In the genomic region with DNA sequence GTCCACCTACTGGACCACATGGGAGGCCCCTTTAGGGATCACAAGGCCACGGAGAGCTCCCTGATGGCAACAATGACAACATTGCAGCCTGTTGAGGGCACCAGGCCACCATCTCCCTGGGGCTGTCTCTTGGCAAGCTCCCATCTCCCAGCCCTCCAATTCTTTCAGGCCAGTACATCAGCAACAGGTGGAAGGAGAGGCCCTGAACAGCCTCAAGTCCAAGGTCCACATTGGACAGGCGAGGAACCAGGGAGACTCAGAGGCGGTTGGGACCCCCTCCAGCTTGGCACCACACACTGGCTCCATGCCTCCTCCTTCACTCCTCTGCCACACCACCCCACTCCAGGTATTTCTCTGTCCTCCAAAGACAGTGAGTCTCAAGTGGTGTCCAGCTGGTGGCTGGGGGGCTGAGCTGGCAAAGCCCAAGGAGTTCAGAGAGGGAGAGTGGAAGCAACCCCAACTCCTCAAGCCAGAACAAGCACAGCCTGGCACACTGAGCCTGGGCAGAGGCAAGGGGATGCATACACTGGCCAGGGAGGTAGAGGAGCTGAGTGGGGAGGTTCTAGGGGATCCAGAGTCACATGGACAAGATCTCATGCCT, we compare ENCODE assay signal across 14 cellular contexts. TPM values are rescaled to one million over a fixed set of nuclear protein-coding genes. Genes with fewer than 3 reads are reported as not detected.
DNase-seq lines count a peak whose midpoint lies in the region; ATAC-seq, FAIRE-seq and TF ChIP-seq lines count a peak whose summit lies in the region.
"Had no signal": no experiment of that assay in that cellular context is flagged by ENCODE, and none has a peak within 500 bp of the region (broad histone marks: within the 10 kb centered on the region; RNA-seq: fewer than 3 reads in every experiment).

No MANE protein-coding gene starts in this region.

- no peak for ATAC-seq in CD4-positive, alpha-beta T cell (ENCODE audit: poor library complexity)

- no peaks in the 10 kb centered on the region for H3K9me3 Mint-ChIP-seq in CD4-positive, alpha-beta T cell

- no peak overlapping the region for H3K14ac ChIP-seq in H1 (ENCODE audit: insufficient read length)

- H3K27me3 Mint-ChIP-seq in CD4-positive, alpha-beta T cell, result no peaks in the 10 kb centered on the region

- peak overlapping the region; percentile 6; the same call in 1 of the 2 replicates for H2BK5ac ChIP-seq in H1 (ENCODE audit: low read depth, low read length)

- no peaks in the 10 kb centered on the region; the same call in 1 of the 2 replicates for H3K23me2 ChIP-seq in H1 (ENCODE audit: low read depth, low read length)

- H3K27me3 ChIP-seq in CD4-positive, alpha-beta T cell (ENCODE audit: control insufficient read depth, insufficient read depth, low read length), result no peaks in the 10 kb centered on the region
- H3K27me3 ChIP-seq in Loucy (ENCODE audit: insufficient read depth, low read length, poor library complexity, severe bottlenecking) (no peaks in the 10 kb centered on the region), H1 (replicated peaks in 1 of 4; ENCODE audit: control insufficient read depth in 3 of 4, extremely low read depth in 1 of 4, insufficient read depth in 3 of 4, low read length in 3 of 4) (no peaks in the 10 kb centered on the region)
- H3K27me3 ChIP-seq: BE2C, testis had no signal

- H2BK15ac ChIP-seq in H1 (ENCODE audit: low read length), result peak overlapping the region; percentile 55; the same call in 1 of the 2 replicates

- H2BK12ac ChIP-seq in H1 (ENCODE audit: low read depth, low read length), result peak overlapping the region; percentile 72; the same call in 1 of the 2 replicates

- peak overlapping the region; percentile 81 for H4K91ac ChIP-seq in H1 (replicated peaks; ENCODE audit: insufficient read length, low read length)

- H3K9ac ChIP-seq in Loucy (ENCODE audit: low read depth, low read length, poor library complexity, severe bottlenecking) (peak overlapping the region; percentile 99), H1 (replicated peaks in 1 of 4; ENCODE audit: extremely low read depth in 1 of 4, low read depth in 3 of 4, low read length in 3 of 4) (no peak overlapping the region)

- TF ChIP-seq EP300 in H1 (IDR thresholded peaks at IDR 0.05; ENCODE audit: borderline replicate concordance in 1 of 2, low read depth in 2 of 2, low read length in 2 of 2), result no peak

- peak overlapping the region; percentile 91 for H3K27ac Mint-ChIP-seq in CD4-positive, alpha-beta T cell

- peak overlapping the region; percentile 87; the same call in 1 of the 2 replicates for H2BK20ac ChIP-seq in H1 (ENCODE audit: low read length)

- H3K4me3 ChIP-seq in Loucy (ENCODE audit: low read length, poor library complexity, severe bottlenecking), result no peak overlapping the region
- no peak overlapping the region for H3K4me3 ChIP-seq in H1 (ENCODE audit: extremely low read depth in 1 of 4, insufficient read depth in 2 of 4, low read depth in 3 of 4, low read length in 4 of 4)
- H3K4me3 ChIP-seq: testis had no signal

- H3K79me1 ChIP-seq in H1 (ENCODE audit: low read depth, low read length), result no peaks in the 10 kb centered on the region

- H3K36me3 ChIP-seq in Loucy (ENCODE audit: insufficient read depth, low read length) (no peaks in the 10 kb centered on the region), H1 (ENCODE audit: control insufficient read depth in 2 of 4, insufficient read depth in 4 of 4, low read length in 3 of 4) (no peaks in the 10 kb centered on the region)
- H3K36me3 ChIP-seq: BE2C had no signal

- POLR2A ChIA-PET in CD4-positive, alpha-beta T cell (lab: Charles Lee), result interaction anchor here (0.8 to 6.2 kb wide), 5 partner anchors 14 to 352 kb away, joined by 3 to 96 read pairs (median 27); a partner anchor contains a TSS
- POLR2A ChIA-PET in H1 (lab: Charles Lee; ENCODE audit: partially characterized antibody), result interaction anchor here (0.6 to 6.9 kb wide), 12 partner anchors 10 to 996 kb away, joined by 3 to 93 read pairs (median 4); a partner anchor contains a TSS

- 0 out of 2 replicates have a peak, but pooled peaks cover 2% of the 10 kb centered on the region for H3F3A ChIP-seq in Loucy (ENCODE audit: low read depth)

- peak overlapping the region; percentile 88 for H3K4me2 ChIP-seq in Loucy (ENCODE audit: low read depth, low read length, poor library complexity, severe bottlenecking)
- H3K4me2 ChIP-seq in H1 (ENCODE audit: insufficient read depth in 1 of 2, low read depth in 2 of 2, low read length in 2 of 2), result no peak overlapping the region

- H3K27ac ChIP-seq in CD4-positive, alpha-beta T cell (ENCODE audit: low read depth, low read length), result peak overlapping the region; percentile 55
- no peak overlapping the region for H3K27ac ChIP-seq in H1 (ENCODE audit: low read depth, low read length)

- H4K8ac ChIP-seq in H1 (ENCODE audit: extremely low read depth, insufficient read depth, low read length), result no peak overlapping the region

- no peak overlapping the region for H4K5ac ChIP-seq in H1 (ENCODE audit: insufficient read length, low read depth, low read length)

- TF ChIP-seq CTCF in CD4-positive, alpha-beta T cell (IDR thresholded peaks at IDR 0.05), result no peak
- TF ChIP-seq CTCF in Loucy (conservative IDR thresholded peaks at IDR 0.05; ENCODE audit: low read length), result no peak
- no peak for TF ChIP-seq CTCF in H1 (IDR thresholded peaks at IDR 0.05; ENCODE audit: control extremely low read depth in 1 of 3, insufficient read depth in 1 of 3, low read depth in 1 of 3, low read length in 3 of 3)

- peaks cover 50% of the 10 kb centered on the region for H3K79me2 ChIP-seq in Loucy (ENCODE audit: insufficient read depth, low read length)
- H3K79me2 ChIP-seq in H1 (ENCODE audit: control insufficient read depth in 1 of 2, insufficient read depth in 2 of 2, low read length in 2 of 2), result no peaks in the 10 kb centered on the region

- no peak overlapping the region; the same call in 1 of the 2 replicates for H3K18ac ChIP-seq in H1 (ENCODE audit: extremely low read depth, low read length)

- H3K4ac ChIP-seq in H1 (replicated peaks; ENCODE audit: insufficient read length, low read depth, low read length), result no peak overlapping the region

- peaks cover 56% of the 10 kb centered on the region for H3K4me1 Mint-ChIP-seq in CD4-positive, alpha-beta T cell (ENCODE audit: low read depth)

- H3K9me2 ChIP-seq in Loucy (replicated peaks; ENCODE audit: low read depth, low read length), result no peaks in the 10 kb centered on the region

- no peak overlapping the region for H2AFZ ChIP-seq in Loucy (ENCODE audit: low read length)
- H2AFZ ChIP-seq in H1 (ENCODE audit: low read length), result no peak overlapping the region

- intact Hi-C loops in CD4-positive, alpha-beta T cell (cut with DNase I, micrococcal nuclease), result no loop called here

- peak overlapping the region; percentile 71; the same call in 1 of the 2 replicates for H2AK5ac ChIP-seq in H1 (ENCODE audit: low read depth, low read length)

- no peak overlapping the region for H3K23ac ChIP-seq in H1 (ENCODE audit: insufficient read length)

- no peak overlapping the region for H2BK120ac ChIP-seq in H1 (replicated peaks; ENCODE audit: low read depth, low read length)

- peaks cover 40% of the 10 kb centered on the region for H3K36me3 Mint-ChIP-seq in CD4-positive, alpha-beta T cell (ENCODE audit: low read depth)

- peak overlapping the region; percentile 89 for H3K4me3 Mint-ChIP-seq in CD4-positive, alpha-beta T cell

- no peak overlapping the region for H3K56ac ChIP-seq in H1 (replicated peaks; ENCODE audit: insufficient read length, low read depth, low read length)

- H3K9me3 ChIP-seq in CD4-positive, alpha-beta T cell (ENCODE audit: control insufficient read depth, low read length), result no peaks in the 10 kb centered on the region
- no peaks in the 10 kb centered on the region for H3K9me3 ChIP-seq in Loucy (ENCODE audit: insufficient read depth, low read depth, low read length)
- H3K9me3 ChIP-seq in H1 (ENCODE audit: insufficient read depth in 2 of 2, low read depth in 1 of 2, low read length in 1 of 2), result no peaks in the 10 kb centered on the region
- H3K9me3 ChIP-seq: BE2C, testis had no signal

- no peak for DNase-seq in CD4-positive, alpha-beta T cell
- no peak for DNase-seq in H1 (ENCODE audit: low read depth in 1 of 2, low spot score in 2 of 2)
- no peak for DNase-seq in RKO (ENCODE audit: low spot score)
- DNase-seq in effector CD4-positive, alpha-beta T cell, result no peak
- no peak for DNase-seq in NCI-H510A (lab: John Stamatoyannopoulos, UW)
- DNase-seq: BE2C, EL, Kasumi-1, NCI-H187, testis had no signal

- H3K4me1 ChIP-seq in Loucy (ENCODE audit: insufficient read depth, low read length, poor library complexity, severe bottlenecking) (peaks cover 54% of the 10 kb centered on the region), H1 (replicated peaks in 1 of 4; ENCODE audit: control insufficient read depth in 3 of 4, insufficient read depth in 4 of 4, low read length in 3 of 4) (peaks cover 3 to 22% (median 18%) of the 10 kb centered on the region in 4 experiments)
- H3K4me1 ChIP-seq: BE2C had no signal

- peaks cover 27% of the 10 kb centered on the region for H4K20me1 ChIP-seq in Loucy (ENCODE audit: insufficient read depth, low read length, poor library complexity, severe bottlenecking)
- no peaks in the 10 kb centered on the region for H4K20me1 ChIP-seq in H1 (replicated peaks in 1 of 2; ENCODE audit: control insufficient read depth in 1 of 2, insufficient read depth in 2 of 2, low read length in 2 of 2)

- CTCF ChIA-PET in CD4-positive, alpha-beta T cell (lab: Charles Lee), result interaction anchor here (1.5 kb wide), 1 partner anchor 15 kb away, joined by 7 read pairs; no protein-coding TSS in a partner anchor
- CTCF ChIA-PET in H1 (lab: Charles Lee; ENCODE audit: partially characterized antibody), result interaction anchor here (1.7 to 6.0 kb wide), 6 partner anchors 8 to 55 kb away, joined by 4 to 82 read pairs (median 16); a partner anchor contains a TSS

- 80% methylated on average over 3 of the region's 3 CpGs; no CpG with 5 or more reads in 1 of the 2 experiments for WGBS in H1 (ENCODE audit: extremely low coverage in 1 of 2, insufficient coverage in 1 of 2, insufficient read length in 1 of 2, insufficient replicate concordance in 2 of 2, low coverage in 1 of 2, low lambda C conversion rate in 2 of 2, missing lambda C conversion rate in 1 of 2), 2 experiments

- TF ChIP-seq RAD21 in H1 (IDR thresholded peaks at IDR 0.05 in 1 of 2, conservative IDR thresholded peaks at IDR 0.05 in 1 of 2; ENCODE audit: low read depth in 2 of 2, low read length in 2 of 2), result no peak

- TF ChIP-seq POLR2A in H1 (IDR thresholded peaks at IDR 0.05; ENCODE audit: control extremely low read depth in 1 of 2, low read depth in 2 of 2, low read length in 2 of 2), result no peak

- no peak for FAIRE-seq in H1 (lab: Jason Lieb, UNC)
- FAIRE-seq: astrocyte had no signal

RNA-seq across cellular contexts. Expression of a gene that starts 1.3 kb away (rescaled TPM):
- 100 to 1,000 TPM; 565 to 575 TPM for total RNA-seq in CD4-positive, alpha-beta T cell
- 45.1 and 49.2 TPM in 2 replicates for total RNA-seq in H1 (2021; fragmentation: NEBNext Ultra II Directional; extraction: Animal tissue kit (Norgen Biotek cat#: 25700))
- polyA plus RNA-seq in H1 (2011; rRNA removed), result 11.9 and 18.0 TPM in 2 replicates
- 21.2 TPM for polyA plus RNA-seq in H1 (2011; cell fraction: cytosol; rRNA removed)
- 48.4 TPM for polyA plus RNA-seq in H1 (2011; cell fraction: nucleus; rRNA removed)
- polyA plus RNA-seq in H1 (2012, experiment 1 of 2), result 17.1 to 31.0 TPM (median 26.1 TPM) in 4 replicates
- polyA plus RNA-seq in H1 (2012, experiment 2 of 2), result 15.8 TPM
- polyA plus RNA-seq in H1 (2013, experiment 1 of 2), result 41.6 TPM
- 42.2 TPM for polyA plus RNA-seq in H1 (2013, experiment 2 of 2)
- polyA minus RNA-seq in H1 (2011; rRNA and poly(A)+ RNA removed), result 9.9 and 20.3 TPM in 2 replicates
- polyA minus RNA-seq in H1 (2011; cell fraction: cytosol; rRNA and poly(A)+ RNA removed), result 11.6 TPM
- polyA minus RNA-seq in H1 (2011; cell fraction: nucleus; rRNA and poly(A)+ RNA removed), result 10.8 TPM

RNA-seq across cellular contexts. Expression of a gene that starts 5.9 kb away (rescaled TPM):
- total RNA-seq in CD4-positive, alpha-beta T cell, result 10 to 100 TPM; 29.0 to 30.8 TPM
- 46.8 and 55.4 TPM in 2 replicates for total RNA-seq in H1 (2021; fragmentation: NEBNext Ultra II Directional; extraction: Animal tissue kit (Norgen Biotek cat#: 25700))
- 29.6 and 39.9 TPM in 2 replicates for polyA plus RNA-seq in H1 (2011; rRNA removed)
- polyA plus RNA-seq in H1 (2011; cell fraction: cytosol; rRNA removed), result 25.8 TPM
- polyA plus RNA-seq in H1 (2011; cell fraction: nucleus; rRNA removed), result 261 TPM
- 32.3 to 49.5 TPM (median 46.3 TPM) in 4 replicates for polyA plus RNA-seq in H1 (2012, experiment 1 of 2)
- polyA plus RNA-seq in H1 (2012, experiment 2 of 2), result 25.9 TPM
- 18.6 TPM for polyA plus RNA-seq in H1 (2013, experiment 1 of 2)
- 19.7 TPM for polyA plus RNA-seq in H1 (2013, experiment 2 of 2)
- 32.3 and 33.5 TPM in 2 replicates for polyA minus RNA-seq in H1 (2011; rRNA and poly(A)+ RNA removed)
- polyA minus RNA-seq in H1 (2011; cell fraction: cytosol; rRNA and poly(A)+ RNA removed), result 21.3 TPM
- 76.2 TPM for polyA minus RNA-seq in H1 (2011; cell fraction: nucleus; rRNA and poly(A)+ RNA removed)

RNA-seq across cellular contexts. Expression of a gene that starts 16.9 kb away (rescaled TPM):
- 1 to 10 TPM; 1.3 to 1.6 TPM for total RNA-seq in CD4-positive, alpha-beta T cell
- total RNA-seq in H1 (2021; fragmentation: NEBNext Ultra II Directional; extraction: Animal tissue kit (Norgen Biotek cat#: 25700)), result 8.7 and 9.2 TPM in 2 replicates
- 8.6 and 11.7 TPM in 2 replicates for polyA plus RNA-seq in H1 (2011; rRNA removed)
- polyA plus RNA-seq in H1 (2011; cell fraction: cytosol; rRNA removed), result 8.3 TPM
- polyA plus RNA-seq in H1 (2011; cell fraction: nucleus; rRNA removed), result 7.2 TPM
- 8.6 to 9.4 TPM (median 9.2 TPM) in 4 replicates for polyA plus RNA-seq in H1 (2012, experiment 1 of 2)
- polyA plus RNA-seq in H1 (2012, experiment 2 of 2), result 11.2 TPM
- 4.6 TPM for polyA plus RNA-seq in H1 (2013, experiment 1 of 2)
- polyA plus RNA-seq in H1 (2013, experiment 2 of 2), result 4.5 TPM
- 6.0 and 7.7 TPM in 2 replicates for polyA minus RNA-seq in H1 (2011; rRNA and poly(A)+ RNA removed)
- 3.0 TPM for polyA minus RNA-seq in H1 (2011; cell fraction: cytosol; rRNA and poly(A)+ RNA removed)
- polyA minus RNA-seq in H1 (2011; cell fraction: nucleus; rRNA and poly(A)+ RNA removed), result 5.4 TPM

RNA-seq across cellular contexts. Expression of a gene that starts 19.9 kb away (rescaled TPM):
- total RNA-seq in CD4-positive, alpha-beta T cell, result 100 to 1,000 TPM; 122 to 140 TPM
- total RNA-seq in H1 (2021; fragmentation: NEBNext Ultra II Directional; extraction: Animal tissue kit (Norgen Biotek cat#: 25700)), result 67.0 and 74.8 TPM in 2 replicates
- polyA plus RNA-seq in H1 (2011; rRNA removed), result 152 and 203 TPM in 2 replicates
- polyA plus RNA-seq in H1 (2011; cell fraction: cytosol; rRNA removed), result 79.1 TPM
- 153 TPM for polyA plus RNA-seq in H1 (2011; cell fraction: nucleus; rRNA removed)
- polyA plus RNA-seq in H1 (2012, experiment 1 of 2), result 73.9 to 93.2 TPM (median 88.0 TPM) in 4 replicates
- 103 TPM for polyA plus RNA-seq in H1 (2012, experiment 2 of 2)
- 63.1 TPM for polyA plus RNA-seq in H1 (2013, experiment 1 of 2)
- 58.9 TPM for polyA plus RNA-seq in H1 (2013, experiment 2 of 2)
- 43.0 and 79.6 TPM in 2 replicates for polyA minus RNA-seq in H1 (2011; rRNA and poly(A)+ RNA removed)
- 44.0 TPM for polyA minus RNA-seq in H1 (2011; cell fraction: cytosol; rRNA and poly(A)+ RNA removed)
- polyA minus RNA-seq in H1 (2011; cell fraction: nucleus; rRNA and poly(A)+ RNA removed), result 47.7 TPM

RNA-seq across cellular contexts. Expression of a gene that starts 19.9 kb away (rescaled TPM):
- total RNA-seq in CD4-positive, alpha-beta T cell, result not detected
- 0.38 TPM in 1 of 2 replicates, not detected in the other for total RNA-seq in H1 (2021; fragmentation: NEBNext Ultra II Directional; extraction: Animal tissue kit (Norgen Biotek cat#: 25700))
- not detected in 2 replicates for polyA plus RNA-seq in H1 (2011; rRNA removed)
- not detected for polyA plus RNA-seq in H1 (2011; cell fraction: cytosol; rRNA removed)
- polyA plus RNA-seq in H1 (2011; cell fraction: nucleus; rRNA removed), result not detected
- not detected in 4 replicates for polyA plus RNA-seq in H1 (2012, experiment 1 of 2)
- not detected for polyA plus RNA-seq in H1 (2012, experiment 2 of 2)
- polyA plus RNA-seq in H1 (2013, experiment 1 of 2), result not detected
- not detected for polyA plus RNA-seq in H1 (2013, experiment 2 of 2)
- not detected in 2 replicates for polyA minus RNA-seq in H1 (2011; rRNA and poly(A)+ RNA removed)
- polyA minus RNA-seq in H1 (2011; cell fraction: cytosol; rRNA and poly(A)+ RNA removed), result not detected
- polyA minus RNA-seq in H1 (2011; cell fraction: nucleus; rRNA and poly(A)+ RNA removed), result not detected
- total RNA-seq: H4, lower leg skin had no signal

Comparison
In these comparisons a context has a peak if more than half of its experiments do, and no peak if none do; other contexts are left out.
1. RNA of a gene that starts 1.3 kb away (total RNA-seq): 565 to 575 TPM in CD4-positive, alpha-beta T cell; 45.1 to 49.2 TPM in H1; every median in the first group is over 10 times any median in the second.